In the genomic region with DNA sequence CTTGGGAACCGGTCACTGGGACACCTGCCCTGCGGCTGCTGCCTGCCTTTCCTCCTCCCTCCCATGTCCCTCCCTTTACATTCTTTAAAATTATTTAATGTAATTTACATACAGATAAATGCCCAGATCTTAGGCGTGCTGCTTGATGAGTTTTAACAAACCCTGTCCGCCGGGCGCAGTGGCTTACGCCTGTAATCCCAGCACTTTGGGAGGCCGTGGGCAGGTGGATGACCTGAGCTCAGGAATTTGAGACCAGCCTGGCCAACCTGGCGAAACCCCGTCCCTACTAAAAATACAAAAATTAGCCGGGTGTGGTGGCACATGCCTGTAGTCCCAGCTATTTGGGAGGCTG, we compare ENCODE assay signal across 8 cellular contexts. TPM values are rescaled to one million over a fixed set of nuclear protein-coding genes. Genes with fewer than 3 reads are reported as not detected.
DNase-seq lines count a peak whose midpoint lies in the region; ATAC-seq, FAIRE-seq and TF ChIP-seq lines count a peak whose summit lies in the region.
"Not testable (repeated sequence)": the region's sequence is repeated elsewhere in the genome, so short reads cannot be mapped to it uniquely, and the experiment has no call there.

No MANE protein-coding gene starts in this region.

- not testable (repeated sequence) for TF ChIP-seq CTCF in endodermal cell (conservative IDR thresholded peaks at IDR 0.05); HepG2 (CRISPR knock-in tag; IDR thresholded peaks at IDR 0.05); osteocyte (IDR thresholded peaks at IDR 0.05); testis (IDR thresholded peaks at IDR 0.05)

- CTCF ChIA-PET in T-cell (lab: Charles Lee) = interaction anchor here (0.6 to 5.4 kb wide), 15 partner anchors 9 to 578 kb away, joined by 3 to 58 read pairs (median 3); a partner anchor contains a TSS
- CTCF ChIA-PET in HepG2 (lab: Yijun Ruan, JAX; ENCODE audit: low intra/inter-chr PET ratio, low total read pairs) = interaction anchor here (0.7 to 3.3 kb wide), 7 partner anchors 33 to 483 kb away, joined by 3 to 46 read pairs (median 3); a partner anchor contains a TSS

- H3K36me3 Mint-ChIP-seq in T-cell = peaks cover 12% of the 10 kb centered on the region
- H3K36me3 Mint-ChIP-seq in activated naive CD8-positive, alpha-beta T cell treated with anti-CD3 and anti-CD28 coated beads for 36 hours = peaks cover 31% of the 10 kb centered on the region
- peaks cover 32% of the 10 kb centered on the region for H3K36me3 Mint-ChIP-seq in endodermal cell (ENCODE audit: low read depth)
- H3K36me3 Mint-ChIP-seq in osteocyte (ENCODE audit: unreplicated experiment) = peaks cover 11% of the 10 kb centered on the region

- H3K4me2 ChIP-seq in BLaER1 = not testable (repeated sequence)
- H3K4me2 ChIP-seq in HepG2 (ENCODE audit: low read depth, low read length) = peak overlapping the region; percentile 85

- not testable (repeated sequence) for H3K27me3 ChIP-seq in BLaER1; HUES6 (ENCODE audit: control insufficient read depth, insufficient read depth, low read length); endodermal cell (ENCODE audit: control insufficient read depth, insufficient read depth, low read length, poor library complexity, severe bottlenecking); HepG2 (ENCODE audit: control insufficient read depth in 1 of 2, insufficient read depth in 2 of 2, low read length in 2 of 2); testis

- not testable (repeated sequence) for BruUV-seq in HepG2 (replicated peaks; lab: Mats Ljungman, UMichigan)

- H3K9ac ChIP-seq in BLaER1; HUES6 (ENCODE audit: low read length); endodermal cell (ENCODE audit: extremely low read depth, low read length, poor library complexity, severe bottlenecking): not testable (repeated sequence)
- peak overlapping the region; percentile 92; the same call in 1 of the 2 replicates for H3K9ac ChIP-seq in HepG2 (ENCODE audit: insufficient read depth, low read depth, low read length)

- not testable (repeated sequence) for H3K9me3 ChIP-seq in BLaER1; HUES6 (ENCODE audit: control insufficient read depth, insufficient read depth, low read depth, low read length); endodermal cell (ENCODE audit: control insufficient read depth, low read length); HepG2 (ENCODE audit: low read length); testis

- H3K27me3 Mint-ChIP-seq in T-cell; activated naive CD8-positive, alpha-beta T cell treated with anti-CD3 and anti-CD28 coated beads for 36 hours; endodermal cell (ENCODE audit: insufficient read depth); osteocyte (ENCODE audit: unreplicated experiment): not testable (repeated sequence)

- not testable (repeated sequence) for TF ChIP-seq RAD21 in HepG2 (CRISPR knock-in tag; IDR thresholded peaks at IDR 0.05)

- peaks cover 23 to 31% (median 28%) of the 10 kb centered on the region in 3 donors for H3K4me1 Mint-ChIP-seq in T-cell
- H3K4me1 Mint-ChIP-seq in activated naive CD8-positive, alpha-beta T cell treated with anti-CD3 and anti-CD28 coated beads for 36 hours = peaks cover 27% of the 10 kb centered on the region
- H3K4me1 Mint-ChIP-seq in endodermal cell = peaks cover 16% of the 10 kb centered on the region
- H3K4me1 Mint-ChIP-seq in osteocyte (ENCODE audit: unreplicated experiment) = peaks cover 10% of the 10 kb centered on the region

- H3K79me2 ChIP-seq in HepG2 (ENCODE audit: insufficient read depth, low read length) = peaks cover 14% of the 10 kb centered on the region

- H3K4me3 Mint-ChIP-seq in T-cell (peak overlapping the region; percentile 85 to 93 (median 88)), endodermal cell (peak overlapping the region; percentile 81), osteocyte (ENCODE audit: unreplicated experiment) (peak overlapping the region; percentile 84)
- H3K4me3 Mint-ChIP-seq in activated naive CD8-positive, alpha-beta T cell treated with anti-CD3 and anti-CD28 coated beads for 36 hours = peak overlapping the region; percentile 86

- DNase-seq in T-cell; activated naive CD8-positive, alpha-beta T cell treated with anti-CD3 and anti-CD28 coated beads for 36 hours; endodermal cell; HepG2 (ENCODE audit: low spot score); osteocyte (ENCODE audit: extremely low spot score, unreplicated experiment); testis: not testable (repeated sequence)

- not testable (repeated sequence) for H2AFZ ChIP-seq in HepG2 (ENCODE audit: low read length)

- in situ Hi-C loops in HepG2 (cut with HindIII; ENCODE audit: extremely low pct_ligation_motif_present, low pct_unique_long_range_greater_than_20kb) = loop anchor here (10.0 kb wide), 1 partner anchor 343 kb away; no protein-coding TSS in a partner anchor

- FAIRE-seq in HepG2 (lab: Jason Lieb, UNC) = not testable (repeated sequence)

- not testable (repeated sequence) for TF ChIP-seq EP300 in HepG2 (IDR thresholded peaks at IDR 0.05; ENCODE audit: low read depth in 2 of 2, low read length in 2 of 2); HepG2 (CRISPR knock-in tag; IDR thresholded peaks at IDR 0.05; ENCODE audit: borderline replicate concordance)

- not testable (repeated sequence) for TF ChIP-seq POLR2A in HepG2 (IDR thresholded peaks at IDR 0.05; ENCODE audit: insufficient read depth in 1 of 2, low read depth in 2 of 2, low read length in 2 of 2); testis (IDR thresholded peaks at IDR 0.05)

- H4K20me1 ChIP-seq in BLaER1; HepG2 (ENCODE audit: insufficient read depth, low read length): not testable (repeated sequence)

- 67 to 93% methylated on average over 3 to 11 of the region's 11 CpGs for WGBS in endodermal cell (ENCODE audit: insufficient coverage in 1 of 2, insufficient read length in 1 of 2), 2 experiments
- 30% methylated on average over 11 of the region's 11 CpGs for WGBS in HepG2 (ENCODE audit: low lambda C conversion rate)
- WGBS in testis, 2 donors = 32 to 34% methylated on average over 11 of the region's 11 CpGs

- POLR2A ChIA-PET in T-cell (lab: Charles Lee) (interaction anchor here (0.8 to 1.2 kb wide), 2 partner anchors 8 to 142 kb away, joined by 3 to 4 read pairs; a partner anchor contains a TSS), HepG2 (lab: Yijun Ruan, JAX) (interaction anchor here (1.1 to 3.8 kb wide), 5 partner anchors 9 to 388 kb away, joined by 3 to 62 read pairs (median 8); a partner anchor contains a TSS)

- peaks cover 37% of the 10 kb centered on the region for H3K36me3 ChIP-seq in BLaER1
- peaks cover 30% of the 10 kb centered on the region for H3K36me3 ChIP-seq in HUES6 (ENCODE audit: control insufficient read depth, insufficient read depth, low read length)
- H3K36me3 ChIP-seq in endodermal cell (ENCODE audit: control insufficient read depth, insufficient read depth, low read length) = peaks cover 35% of the 10 kb centered on the region
- H3K36me3 ChIP-seq in HepG2 (replicated peaks in 1 of 2; ENCODE audit: control insufficient read depth in 1 of 2, insufficient read depth in 2 of 2, low read length in 2 of 2) = peaks cover 8 to 19% of the 10 kb centered on the region in 2 experiments
- H3K36me3 ChIP-seq in testis (ENCODE audit: low read depth, missing control alignments) = not testable (repeated sequence)

- H3K9me3 Mint-ChIP-seq in T-cell; activated naive CD8-positive, alpha-beta T cell treated with anti-CD3 and anti-CD28 coated beads for 36 hours; endodermal cell; osteocyte (ENCODE audit: unreplicated experiment): not testable (repeated sequence)

- not testable (repeated sequence) for H3K27ac Mint-ChIP-seq in T-cell; activated naive CD8-positive, alpha-beta T cell treated with anti-CD3 and anti-CD28 coated beads for 36 hours; endodermal cell; osteocyte (ENCODE audit: unreplicated experiment)

- ATAC-seq in T-cell (replicated peaks in 1 of 4); HepG2: not testable (repeated sequence)

- not testable (repeated sequence) for H3K27ac ChIP-seq in BLaER1; HUES6 (ENCODE audit: low read depth, low read length); endodermal cell (ENCODE audit: low read depth, low read length); HepG2 (ENCODE audit: extremely low read length, insufficient read depth, low read length)
- H3K27ac ChIP-seq in testis = peak overlapping the region in 1 of 2 donors; percentile 90

- H3K4me1 ChIP-seq in BLaER1 (peaks cover 25% of the 10 kb centered on the region), HUES6 (ENCODE audit: control insufficient read depth, insufficient read depth, low read length) (peaks cover 20% of the 10 kb centered on the region), HepG2 (ENCODE audit: insufficient read depth, low read length) (peaks cover 21% of the 10 kb centered on the region)
- H3K4me1 ChIP-seq in endodermal cell (ENCODE audit: control insufficient read depth, insufficient read depth, low read length); testis: not testable (repeated sequence)

- intact Hi-C loops in HepG2 (cut with micrococcal nuclease; ENCODE audit: unreplicated experiment) = loop anchor here (5.0 to 10.0 kb wide), 3 partner anchors 390 to 563 kb away; no protein-coding TSS in a partner anchor
- intact Hi-C loops in testis (cut with DNase I; ENCODE audit: low total_unique reads) = not testable (repeated sequence)

- H3K4me3 ChIP-seq in BLaER1 = peak overlapping the region; percentile 98
- peak overlapping the region; percentile 97; the same call in 1 of the 2 replicates for H3K4me3 ChIP-seq in HUES6 (ENCODE audit: low read depth, low read length)
- H3K4me3 ChIP-seq in endodermal cell (ENCODE audit: low read length) = not testable (repeated sequence)
- peak overlapping the region; percentile 62 to 92 (median 90); a peak in 5 of 6 replicates for H3K4me3 ChIP-seq in HepG2 (replicated peaks in 1 of 3; ENCODE audit: insufficient read depth in 1 of 3, low read depth in 2 of 3, low read length in 3 of 3)
- peak overlapping the region; percentile 93 to 97 for H3K4me3 ChIP-seq in testis

RNA-seq across cellular contexts. Expression of a gene that starts 0.3 kb away (rescaled TPM):
- total RNA-seq in T-cell (10 to 100 TPM; 24.4 to 34.7 (median 29.7) TPM), endodermal cell (10 to 100 TPM; 81.3 to 91.8 TPM), HepG2 (2016; rRNA removed; fragmentation: Illumina TruSeq; extraction: Trizol) (126 and 153 TPM in 2 replicates), osteocyte (33.9 and 35.0 TPM in 2 replicates), testis (10 to 100 TPM; 24.8 to 25.3 TPM)
- total RNA-seq in activated naive CD8-positive, alpha-beta T cell treated with anti-CD3 and anti-CD28 coated beads for 36 hours = 100 to 1,000 TPM; 115 TPM
- polyA plus RNA-seq in endodermal cell (2013, experiment 1 of 2) = 45.6 TPM
- 45.3 TPM for polyA plus RNA-seq in endodermal cell (2013, experiment 2 of 2)
- total RNA-seq in HepG2 (2016; cell fraction: cytosol; rRNA removed; fragmentation: Illumina TruSeq; extraction: Trizol; ENCODE audit: low read depth) = 63.6 and 77.0 TPM in 2 replicates
- total RNA-seq in HepG2 (2016; cell fraction: insoluble cytoplasmic fraction; rRNA removed; fragmentation: Illumina TruSeq; extraction: Trizol) = 120 and 154 TPM in 2 replicates
- 157 and 170 TPM in 2 replicates for total RNA-seq in HepG2 (2016; cell fraction: membrane; rRNA removed; fragmentation: Illumina TruSeq; extraction: Trizol)
- total RNA-seq in HepG2 (2016; cell fraction: nucleus; rRNA removed; fragmentation: Illumina TruSeq; extraction: Trizol) = 61.1 and 69.7 TPM in 2 replicates
- polyA plus RNA-seq in HepG2 (2011; rRNA removed) (73.8 and 77.8 TPM in 2 replicates), testis (ENCODE audit: insufficient read depth, low read depth, low replicate concordance) (19.8 TPM)
- 51.0 and 55.6 TPM in 2 replicates for polyA plus RNA-seq in HepG2 (2011; cell fraction: cytosol; rRNA removed)
- 83.7 and 101 TPM in 2 replicates for polyA plus RNA-seq in HepG2 (2011; cell fraction: nucleus; rRNA removed)
- polyA plus RNA-seq in HepG2 (2012) = 71.9 and 87.6 TPM in 2 replicates
- polyA plus RNA-seq in HepG2 (2016; cell fraction: cytosol; fragmentation: Illumina TruSeq; extraction: Trizol; ENCODE audit: low read depth) = 83.2 and 122 TPM in 2 replicates
- 175 and 182 TPM in 2 replicates for polyA plus RNA-seq in HepG2 (2016; cell fraction: insoluble cytoplasmic fraction; fragmentation: Illumina TruSeq; extraction: Trizol; ENCODE audit: low read depth)
- polyA plus RNA-seq in HepG2 (2016; cell fraction: membrane; fragmentation: Illumina TruSeq; extraction: Trizol; ENCODE audit: low read depth) = 155 and 176 TPM in 2 replicates
- polyA plus RNA-seq in HepG2 (2016; cell fraction: nucleus; fragmentation: Illumina TruSeq; extraction: Trizol; ENCODE audit: insufficient read depth, low read depth) = 124 and 130 TPM in 2 replicates
- 30.2 and 39.4 TPM in 2 replicates for polyA minus RNA-seq in HepG2 (2011; rRNA and poly(A)+ RNA removed; ENCODE audit: low replicate concordance)
- 19.9 and 21.4 TPM in 2 replicates for polyA minus RNA-seq in HepG2 (2011; cell fraction: cytosol; rRNA and poly(A)+ RNA removed)
- polyA minus RNA-seq in HepG2 (2011; cell fraction: nucleus; rRNA and poly(A)+ RNA removed) = 28.0 and 29.5 TPM in 2 replicates

RNA-seq across cellular contexts. Expression of a gene that starts 8.6 kb away (rescaled TPM):
- 10 to 100 TPM; 65.4 to 97.6 (median 88.0) TPM for total RNA-seq in T-cell
- total RNA-seq in activated naive CD8-positive, alpha-beta T cell treated with anti-CD3 and anti-CD28 coated beads for 36 hours = 100 to 1,000 TPM; 590 to 602 TPM
- 100 to 1,000 TPM; 305 to 320 TPM for total RNA-seq in endodermal cell
- 160 TPM for polyA plus RNA-seq in endodermal cell (2013, experiment 1 of 2)
- polyA plus RNA-seq in endodermal cell (2013, experiment 2 of 2) = 175 TPM
- 484 and 618 TPM in 2 replicates for total RNA-seq in HepG2 (2016; rRNA removed; fragmentation: Illumina TruSeq; extraction: Trizol)
- 179 and 199 TPM in 2 replicates for total RNA-seq in HepG2 (2016; cell fraction: cytosol; rRNA removed; fragmentation: Illumina TruSeq; extraction: Trizol; ENCODE audit: low read depth)
- total RNA-seq in HepG2 (2016; cell fraction: insoluble cytoplasmic fraction; rRNA removed; fragmentation: Illumina TruSeq; extraction: Trizol) = 477 and 694 TPM in 2 replicates
- 245 and 289 TPM in 2 replicates for total RNA-seq in HepG2 (2016; cell fraction: membrane; rRNA removed; fragmentation: Illumina TruSeq; extraction: Trizol)
- 175 and 190 TPM in 2 replicates for total RNA-seq in HepG2 (2016; cell fraction: nucleus; rRNA removed; fragmentation: Illumina TruSeq; extraction: Trizol)
- polyA plus RNA-seq in HepG2 (2011; rRNA removed) = 163 and 221 TPM in 2 replicates
- 79.5 and 124 TPM in 2 replicates for polyA plus RNA-seq in HepG2 (2011; cell fraction: cytosol; rRNA removed)
- polyA plus RNA-seq in HepG2 (2011; cell fraction: nucleus; rRNA removed) = 21.3 and 54.3 TPM in 2 replicates
- 258 and 453 TPM in 2 replicates for polyA plus RNA-seq in HepG2 (2012)
- polyA plus RNA-seq in HepG2 (2016; cell fraction: cytosol; fragmentation: Illumina TruSeq; extraction: Trizol; ENCODE audit: low read depth) = 184 and 222 TPM in 2 replicates
- 589 and 668 TPM in 2 replicates for polyA plus RNA-seq in HepG2 (2016; cell fraction: insoluble cytoplasmic fraction; fragmentation: Illumina TruSeq; extraction: Trizol; ENCODE audit: low read depth)
- 221 and 287 TPM in 2 replicates for polyA plus RNA-seq in HepG2 (2016; cell fraction: membrane; fragmentation: Illumina TruSeq; extraction: Trizol; ENCODE audit: low read depth)
- 259 and 311 TPM in 2 replicates for polyA plus RNA-seq in HepG2 (2016; cell fraction: nucleus; fragmentation: Illumina TruSeq; extraction: Trizol; ENCODE audit: insufficient read depth, low read depth)
- polyA minus RNA-seq in HepG2 (2011; rRNA and poly(A)+ RNA removed; ENCODE audit: low replicate concordance) = 2.7 and 11.1 TPM in 2 replicates
- polyA minus RNA-seq in HepG2 (2011; cell fraction: cytosol; rRNA and poly(A)+ RNA removed) = 25.5 and 29.5 TPM in 2 replicates
- 33.7 and 41.6 TPM in 2 replicates for polyA minus RNA-seq in HepG2 (2011; cell fraction: nucleus; rRNA and poly(A)+ RNA removed)
- total RNA-seq in osteocyte = 114 and 124 TPM in 2 replicates
- total RNA-seq in testis = 100 to 1,000 TPM in 1 of 2 donors, 10 to 100 TPM in 1; 95.1 to 105 TPM
- polyA plus RNA-seq in testis (ENCODE audit: insufficient read depth, low read depth, low replicate concordance) = 115 TPM

RNA-seq across cellular contexts. Expression of a gene that starts 44.2 kb away (rescaled TPM):
- 10 to 100 TPM in 4 of 5 donors, 1 to 10 TPM in 1; 9.2 to 31.4 (median 25.7) TPM for total RNA-seq in T-cell
- total RNA-seq in activated naive CD8-positive, alpha-beta T cell treated with anti-CD3 and anti-CD28 coated beads for 36 hours = 10 to 100 TPM in 1 of 2 experiments, 1 to 10 TPM in 1; 9.5 to 11.0 TPM
- 10 to 100 TPM; 65.2 to 77.2 TPM for total RNA-seq in endodermal cell
- polyA plus RNA-seq in endodermal cell (2013, experiment 1 of 2) = 36.7 TPM
- polyA plus RNA-seq in endodermal cell (2013, experiment 2 of 2) = 38.5 TPM
- total RNA-seq in HepG2 (2016; rRNA removed; fragmentation: Illumina TruSeq; extraction: Trizol) = 64.6 and 94.8 TPM in 2 replicates
- 5.0 and 5.6 TPM in 2 replicates for total RNA-seq in HepG2 (2016; cell fraction: cytosol; rRNA removed; fragmentation: Illumina TruSeq; extraction: Trizol; ENCODE audit: low read depth)
- total RNA-seq in HepG2 (2016; cell fraction: insoluble cytoplasmic fraction; rRNA removed; fragmentation: Illumina TruSeq; extraction: Trizol) = 62.4 and 97.7 TPM in 2 replicates
- 22.4 and 27.7 TPM in 2 replicates for total RNA-seq in HepG2 (2016; cell fraction: membrane; rRNA removed; fragmentation: Illumina TruSeq; extraction: Trizol)
- total RNA-seq in HepG2 (2016; cell fraction: nucleus; rRNA removed; fragmentation: Illumina TruSeq; extraction: Trizol) = 86.9 and 110 TPM in 2 replicates
- polyA plus RNA-seq in HepG2 (2011; rRNA removed) = 61.0 and 86.6 TPM in 2 replicates
- 37.9 and 61.2 TPM in 2 replicates for polyA plus RNA-seq in HepG2 (2011; cell fraction: cytosol; rRNA removed)
- 10.2 and 15.2 TPM in 2 replicates for polyA plus RNA-seq in HepG2 (2011; cell fraction: nucleus; rRNA removed)
- 110 and 112 TPM in 2 replicates for polyA plus RNA-seq in HepG2 (2012)
- polyA plus RNA-seq in HepG2 (2016; cell fraction: cytosol; fragmentation: Illumina TruSeq; extraction: Trizol; ENCODE audit: low read depth) = 4.3 and 4.7 TPM in 2 replicates
- 53.5 and 58.1 TPM in 2 replicates for polyA plus RNA-seq in HepG2 (2016; cell fraction: insoluble cytoplasmic fraction; fragmentation: Illumina TruSeq; extraction: Trizol; ENCODE audit: low read depth)
- polyA plus RNA-seq in HepG2 (2016; cell fraction: membrane; fragmentation: Illumina TruSeq; extraction: Trizol; ENCODE audit: low read depth) = 10.1 and 11.7 TPM in 2 replicates
- 99.9 and 103 TPM in 2 replicates for polyA plus RNA-seq in HepG2 (2016; cell fraction: nucleus; fragmentation: Illumina TruSeq; extraction: Trizol; ENCODE audit: insufficient read depth, low read depth)
- polyA minus RNA-seq in HepG2 (2011; rRNA and poly(A)+ RNA removed; ENCODE audit: low replicate concordance) = 25.7 and 59.9 TPM in 2 replicates
- polyA minus RNA-seq in HepG2 (2011; cell fraction: cytosol; rRNA and poly(A)+ RNA removed) = 65.6 and 74.8 TPM in 2 replicates
- polyA minus RNA-seq in HepG2 (2011; cell fraction: nucleus; rRNA and poly(A)+ RNA removed) = 26.8 and 37.2 TPM in 2 replicates
- total RNA-seq in osteocyte = 79.2 and 83.6 TPM in 2 replicates
- total RNA-seq in testis = 10 to 100 TPM; 21.5 to 28.5 TPM
- 36.4 TPM for polyA plus RNA-seq in testis (ENCODE audit: insufficient read depth, low read depth, low replicate concordance)

RNA-seq across cellular contexts. Expression of a gene that starts 53.7 kb away (rescaled TPM):
- total RNA-seq in T-cell (100 to 1,000 TPM in 4 of 5 donors, 10 to 100 TPM in 1; 94.4 to 154 (median 148) TPM), endodermal cell (100 to 1,000 TPM; 217 to 256 TPM), HepG2 (2016; rRNA removed; fragmentation: Illumina TruSeq; extraction: Trizol) (199 and 209 TPM in 2 replicates), osteocyte (176 and 179 TPM in 2 replicates), testis (10 to 100 TPM; 89.4 to 89.9 TPM)
- 10 to 100 TPM; 87.0 to 88.0 TPM for total RNA-seq in activated naive CD8-positive, alpha-beta T cell treated with anti-CD3 and anti-CD28 coated beads for 36 hours
- polyA plus RNA-seq in endodermal cell (2013, experiment 1 of 2) = 249 TPM
- polyA plus RNA-seq in endodermal cell (2013, experiment 2 of 2) = 236 TPM
- 46.3 and 52.7 TPM in 2 replicates for total RNA-seq in HepG2 (2016; cell fraction: cytosol; rRNA removed; fragmentation: Illumina TruSeq; extraction: Trizol; ENCODE audit: low read depth)
- total RNA-seq in HepG2 (2016; cell fraction: insoluble cytoplasmic fraction; rRNA removed; fragmentation: Illumina TruSeq; extraction: Trizol) = 193 and 198 TPM in 2 replicates
- total RNA-seq in HepG2 (2016; cell fraction: membrane; rRNA removed; fragmentation: Illumina TruSeq; extraction: Trizol) = 37.9 and 45.7 TPM in 2 replicates
- total RNA-seq in HepG2 (2016; cell fraction: nucleus; rRNA removed; fragmentation: Illumina TruSeq; extraction: Trizol) = 256 and 292 TPM in 2 replicates
- polyA plus RNA-seq in HepG2 (2011; rRNA removed) (306 and 319 TPM in 2 replicates), testis (ENCODE audit: insufficient read depth, low read depth, low replicate concordance) (57.7 TPM)
- polyA plus RNA-seq in HepG2 (2011; cell fraction: cytosol; rRNA removed) = 41.7 and 42.1 TPM in 2 replicates
- 1,074 and 1,129 TPM in 2 replicates for polyA plus RNA-seq in HepG2 (2011; cell fraction: nucleus; rRNA removed)
- polyA plus RNA-seq in HepG2 (2012) = 147 and 204 TPM in 2 replicates
- 6.0 and 6.8 TPM in 2 replicates for polyA plus RNA-seq in HepG2 (2016; cell fraction: cytosol; fragmentation: Illumina TruSeq; extraction: Trizol; ENCODE audit: low read depth)
- 108 and 119 TPM in 2 replicates for polyA plus RNA-seq in HepG2 (2016; cell fraction: insoluble cytoplasmic fraction; fragmentation: Illumina TruSeq; extraction: Trizol; ENCODE audit: low read depth)
- polyA plus RNA-seq in HepG2 (2016; cell fraction: membrane; fragmentation: Illumina TruSeq; extraction: Trizol; ENCODE audit: low read depth) = 16.0 TPM in 2 replicates
- polyA plus RNA-seq in HepG2 (2016; cell fraction: nucleus; fragmentation: Illumina TruSeq; extraction: Trizol; ENCODE audit: insufficient read depth, low read depth) = 613 and 622 TPM in 2 replicates
- polyA minus RNA-seq in HepG2 (2011; rRNA and poly(A)+ RNA removed; ENCODE audit: low replicate concordance) = 79.8 and 109 TPM in 2 replicates
- 61.2 and 67.1 TPM in 2 replicates for polyA minus RNA-seq in HepG2 (2011; cell fraction: cytosol; rRNA and poly(A)+ RNA removed)
- 718 and 820 TPM in 2 replicates for polyA minus RNA-seq in HepG2 (2011; cell fraction: nucleus; rRNA and poly(A)+ RNA removed)
